In the genomic region with DNA sequence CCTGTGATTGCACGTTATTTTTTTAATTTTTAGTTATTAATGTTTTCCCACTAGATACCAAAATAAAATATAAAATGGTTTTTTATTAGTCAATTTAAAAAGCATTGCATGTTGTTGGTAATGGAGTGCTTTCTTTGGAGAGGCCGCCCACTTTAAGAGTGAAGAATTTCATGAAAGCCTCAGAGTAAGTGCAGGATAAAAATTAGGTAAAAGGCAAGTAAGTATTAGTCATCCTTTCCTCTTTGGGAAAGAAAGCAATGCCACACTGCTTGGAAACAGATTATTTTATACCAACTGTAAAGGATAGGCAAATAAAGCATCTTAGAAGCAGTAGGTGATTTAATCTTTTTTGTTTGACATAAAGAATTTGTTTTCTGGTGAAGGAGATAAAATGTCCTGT, we compare ENCODE assay signal across 25 cellular contexts.
DNase-seq lines count a peak whose midpoint lies in the region; ATAC-seq and TF ChIP-seq lines count a peak whose summit lies in the region.
"Had no signal": no experiment of that assay in that cellular context is flagged by ENCODE, and none has a peak within 500 bp of the region (broad histone marks: within the 10 kb centered on the region; RNA-seq: fewer than 3 reads in every experiment).

No MANE protein-coding gene starts in this region.

- intact Hi-C loops in left lung (cut with DNase I) = no loop called here
- intact Hi-C loops in body of pancreas (cut with DNase I) = no loop called here

- no peaks in the 10 kb centered on the region for H3K27me3 ChIP-seq in endodermal cell (ENCODE audit: control insufficient read depth, insufficient read depth, low read length, poor library complexity, severe bottlenecking)
- no peaks in the 10 kb centered on the region for H3K27me3 ChIP-seq in left lung
- H3K27me3 ChIP-seq in body of pancreas = no peaks in the 10 kb centered on the region
- H3K27me3 ChIP-seq: right atrium auricular region, suprapubic skin had no signal

- H3K36me3 ChIP-seq in endodermal cell (ENCODE audit: control insufficient read depth, insufficient read depth, low read length) (peaks cover 85% of the 10 kb centered on the region), left lung (peaks cover 0 to 87% of the 10 kb centered on the region in 2 donors), body of pancreas (replicated peaks in 1 of 2; ENCODE audit: insufficient read depth in 1 of 2, low read depth in 2 of 2) (peaks cover 12 to 18% of the 10 kb centered on the region in 2 donors)

- H3K36me3 Mint-ChIP-seq in endodermal cell (ENCODE audit: low read depth) = peaks cover 87% of the 10 kb centered on the region

- H3K27me3 Mint-ChIP-seq in endodermal cell (ENCODE audit: insufficient read depth) = no peaks in the 10 kb centered on the region
- H3K27me3 Mint-ChIP-seq: activated naive CD4-positive, alpha-beta T cell treated with anti-CD3 and anti-CD28 coated beads, Interleukin-2, amount 10 ng/mL, durations not matched to agents 7 days and 5 days; brain; CD4-positive, CD25-positive, alpha-beta regulatory T cell; naive thymus-derived CD4-positive, alpha-beta T cell had no signal

- H3K27ac ChIP-seq in endodermal cell (ENCODE audit: low read depth, low read length) (no peak overlapping the region), left lung (no peak overlapping the region), body of pancreas (no peak overlapping the region), coronary artery (no peak overlapping the region)
- H3K27ac ChIP-seq: right atrium auricular region, suprapubic skin had no signal

- DNase-seq in AG10803 (ENCODE audit: low read depth) = peak; percentile 7
- peak; percentile 27 for DNase-seq in M059J (ENCODE audit: low read depth)
- no peak for DNase-seq in endodermal cell
- no peak for DNase-seq in left lung
- no peak for DNase-seq in body of pancreas
- DNase-seq in SKM-1 (lab: John Stamatoyannopoulos, UW; ENCODE audit: unreplicated experiment) = no peak
- no peak for DNase-seq in coronary artery (ENCODE audit: low spot score)
- DNase-seq: ACHN; activated CD8-positive, alpha-beta memory T cell treated with anti-CD3 and anti-CD28 coated beads for 24 hours; activated naive CD4-positive, alpha-beta T cell treated with anti-CD3 and anti-CD28 coated beads, Interleukin-2, amount 10 ng/mL, durations not matched to agents 7 days and 5 days; activated T-cell treated with anti-CD3 and anti-CD28 coated beads, Interleukin-2, amount 50 U/mL, for 48 hours; CD4-positive, CD25-positive, alpha-beta regulatory T cell; cortex of kidney; DMS153; mesendoderm; naive thymus-derived CD4-positive, alpha-beta T cell; NCI-H1417; NCI-H524 treated with DMSO at 0.1 percent for 48 hours; stimulated activated CD4-positive, alpha-beta T cell treated with anti-CD3 and anti-CD28 coated beads, Interleukin-15, amount 100 ng/mL, for 24 hours had no signal

- no peak overlapping the region for H3K27ac Mint-ChIP-seq in endodermal cell
- H3K27ac Mint-ChIP-seq: activated naive CD4-positive, alpha-beta T cell treated with anti-CD3 and anti-CD28 coated beads, Interleukin-2, amount 10 ng/mL, durations not matched to agents 7 days and 5 days; brain; naive thymus-derived CD4-positive, alpha-beta T cell had no signal

- TF ChIP-seq POLR2A in body of pancreas (IDR thresholded peaks at IDR 0.05) = no peak

- H3K9me3 ChIP-seq in endodermal cell (ENCODE audit: control insufficient read depth, low read length) (peaks cover 64% of the 10 kb centered on the region), left lung (no peaks in the 10 kb centered on the region), body of pancreas (no peaks in the 10 kb centered on the region)
- H3K9me3 ChIP-seq: HAP-1, right atrium auricular region had no signal

- H3K4me1 ChIP-seq in endodermal cell (ENCODE audit: control insufficient read depth, insufficient read depth, low read length) (peaks cover 4% of the 10 kb centered on the region), left lung (peaks cover 0 to 4% of the 10 kb centered on the region in 2 donors), body of pancreas (no peaks in the 10 kb centered on the region)
- H3K4me1 ChIP-seq: HAP-1, right atrium auricular region, suprapubic skin had no signal

- WGBS in endodermal cell (ENCODE audit: insufficient coverage in 1 of 2, insufficient read length in 1 of 2), 2 experiments = 89 to 100% methylated on average over 1 of the region's 2 CpGs
- 92 to 96% methylated on average over 2 of the region's 2 CpGs for WGBS in body of pancreas, 2 donors

- H3K4me1 Mint-ChIP-seq in endodermal cell = no peaks in the 10 kb centered on the region
- H3K4me1 Mint-ChIP-seq: activated naive CD4-positive, alpha-beta T cell treated with anti-CD3 and anti-CD28 coated beads, Interleukin-2, amount 10 ng/mL, durations not matched to agents 7 days and 5 days; brain; naive thymus-derived CD4-positive, alpha-beta T cell had no signal

- no peak for TF ChIP-seq CTCF in AG10803 (conservative IDR thresholded peaks at IDR 0.05; ENCODE audit: low read length)
- TF ChIP-seq CTCF in endodermal cell (conservative IDR thresholded peaks at IDR 0.05) = no peak
- TF ChIP-seq CTCF in left lung (IDR thresholded peaks at IDR 0.05) = no peak
- TF ChIP-seq CTCF in body of pancreas (IDR thresholded peaks at IDR 0.05) = no peak
- no peak for TF ChIP-seq CTCF in coronary artery (IDR thresholded peaks at IDR 0.05)

- H3K9me3 Mint-ChIP-seq in endodermal cell = peaks cover 46% of the 10 kb centered on the region
- H3K9me3 Mint-ChIP-seq: activated naive CD4-positive, alpha-beta T cell treated with anti-CD3 and anti-CD28 coated beads, Interleukin-2, amount 10 ng/mL, durations not matched to agents 7 days and 5 days had no signal

- ATAC-seq in left lung (peak; percentile 71), body of pancreas (no peak), HG03025 (IDR thresholded peaks at IDR 0.05; ENCODE audit: low FRiP score, unreplicated experiment) (no peak)
- ATAC-seq: HepG2; naive thymus-derived CD4-positive, alpha-beta T cell had no signal

- H3K9ac ChIP-seq in endodermal cell (ENCODE audit: extremely low read depth, low read length, poor library complexity, severe bottlenecking) = no peak overlapping the region

- H3K4me3 Mint-ChIP-seq in endodermal cell = no peak overlapping the region
- H3K4me3 Mint-ChIP-seq: activated naive CD4-positive, alpha-beta T cell treated with anti-CD3 and anti-CD28 coated beads, Interleukin-2, amount 10 ng/mL, durations not matched to agents 7 days and 5 days; brain; CD4-positive, CD25-positive, alpha-beta regulatory T cell; naive thymus-derived CD4-positive, alpha-beta T cell had no signal

- H3K4me3 ChIP-seq in AG10803 (ENCODE audit: low read length) (no peak overlapping the region), endodermal cell (ENCODE audit: low read length) (peak overlapping the region; percentile 4), left lung (no peak overlapping the region), body of pancreas (no peak overlapping the region), coronary artery (no peak overlapping the region)
- H3K4me3 ChIP-seq: HAP-1, right atrium auricular region, suprapubic skin had no signal

Comparison
In these comparisons a context has a peak if more than half of its experiments do, and no peak if none do; other contexts are left out.
1. DNase-seq: peak in AG10803 (single experiment) and M059J (single experiment); none in endodermal cell (single experiment), left lung (0 of 2), body of pancreas (0 of 4), SKM-1 (single experiment) and coronary artery (single experiment).